Comparison of ENCODE assay signal across 1 cellular context in the genomic region with DNA sequence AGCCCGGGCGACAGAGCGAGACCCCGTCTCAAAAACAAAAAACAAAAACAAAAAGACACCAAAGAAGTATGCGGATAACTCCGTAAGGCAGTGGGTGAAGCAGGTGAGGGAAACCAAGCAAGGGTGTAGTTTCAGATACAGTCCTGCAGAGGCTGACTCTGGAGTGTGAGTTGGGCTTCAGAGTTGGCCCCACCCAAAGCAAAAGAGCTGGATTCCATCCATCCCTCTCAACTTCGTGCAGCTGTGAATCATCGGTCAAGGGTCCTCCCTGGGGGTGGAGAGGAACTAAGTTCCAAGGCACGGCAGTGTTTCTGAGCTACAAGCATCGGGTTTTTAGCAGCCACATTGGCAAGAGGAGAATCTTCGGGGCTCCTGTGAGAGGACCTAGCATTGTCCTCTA.
TF ChIP-seq lines count a peak whose summit lies in the region.

No MANE protein-coding gene starts in this region.

TF ChIP-seq in K562, 482 proteins besides CTCF, POLR2A, EP300 and RAD21 (continued from another document):
- TF ChIP-seq, protein P1, sequence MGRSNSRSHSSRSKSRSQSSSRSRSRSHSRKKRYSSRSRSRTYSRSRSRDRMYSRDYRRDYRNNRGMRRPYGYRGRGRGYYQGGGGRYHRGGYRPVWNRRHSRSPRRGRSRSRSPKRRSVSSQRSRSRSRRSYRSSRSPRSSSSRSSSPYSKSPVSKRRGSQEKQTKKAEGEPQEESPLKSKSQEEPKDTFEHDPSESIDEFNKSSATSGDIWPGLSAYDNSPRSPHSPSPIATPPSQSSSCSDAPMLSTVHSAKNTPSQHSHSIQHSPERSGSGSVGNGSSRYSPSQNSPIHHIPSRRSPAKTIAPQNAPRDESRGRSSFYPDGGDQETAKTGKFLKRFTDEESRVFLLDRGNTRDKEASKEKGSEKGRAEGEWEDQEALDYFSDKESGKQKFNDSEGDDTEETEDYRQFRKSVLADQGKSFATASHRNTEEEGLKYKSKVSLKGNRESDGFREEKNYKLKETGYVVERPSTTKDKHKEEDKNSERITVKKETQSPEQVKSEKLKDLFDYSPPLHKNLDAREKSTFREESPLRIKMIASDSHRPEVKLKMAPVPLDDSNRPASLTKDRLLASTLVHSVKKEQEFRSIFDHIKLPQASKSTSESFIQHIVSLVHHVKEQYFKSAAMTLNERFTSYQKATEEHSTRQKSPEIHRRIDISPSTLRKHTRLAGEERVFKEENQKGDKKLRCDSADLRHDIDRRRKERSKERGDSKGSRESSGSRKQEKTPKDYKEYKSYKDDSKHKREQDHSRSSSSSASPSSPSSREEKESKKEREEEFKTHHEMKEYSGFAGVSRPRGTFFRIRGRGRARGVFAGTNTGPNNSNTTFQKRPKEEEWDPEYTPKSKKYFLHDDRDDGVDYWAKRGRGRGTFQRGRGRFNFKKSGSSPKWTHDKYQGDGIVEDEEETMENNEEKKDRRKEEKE (IDR thresholded peaks at IDR 0.05; ENCODE audit: borderline replicate concordance in 1 of 2, control insufficient read depth in 1 of 2, low read depth in 2 of 2, low read length in 1 of 2): no peak
- no peak for TF ChIP-seq BRF1 (IDR thresholded peaks at IDR 0.05; ENCODE audit: borderline replicate concordance, extremely low read depth, insufficient read length)
- no peak for TF ChIP-seq ZNF707 (CRISPR knock-in tag; conservative IDR thresholded peaks at IDR 0.05)
- TF ChIP-seq, protein P2, sequence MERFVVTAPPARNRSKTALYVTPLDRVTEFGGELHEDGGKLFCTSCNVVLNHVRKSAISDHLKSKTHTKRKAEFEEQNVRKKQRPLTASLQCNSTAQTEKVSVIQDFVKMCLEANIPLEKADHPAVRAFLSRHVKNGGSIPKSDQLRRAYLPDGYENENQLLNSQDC (CRISPR knock-in tag; IDR thresholded peaks at IDR 0.05): no peak
- TF ChIP-seq RFX1 (IDR thresholded peaks at IDR 0.05): no peak
- TF ChIP-seq SMAD4 (CRISPR knock-in tag; conservative IDR thresholded peaks at IDR 0.05): no peak
- TF ChIP-seq BDP1 (IDR thresholded peaks at IDR 0.05; ENCODE audit: insufficient read depth, insufficient read length): no peak
- no peak for TF ChIP-seq NFE2 (IDR thresholded peaks at IDR 0.05; ENCODE audit: low read depth)
- TF ChIP-seq ETV5 (CRISPR knock-in tag; IDR thresholded peaks at IDR 0.05; ENCODE audit: low read depth): no peak
- TF ChIP-seq TSC22D4 (tag; IDR thresholded peaks at IDR 0.05): no peak
- no peak for TF ChIP-seq CBX8 (IDR thresholded peaks at IDR 0.05; ENCODE audit: borderline replicate concordance, extremely low read depth, low read depth, low read length, poor library complexity, severe bottlenecking)
- TF ChIP-seq ZNF354B (CRISPR knock-in tag; IDR thresholded peaks at IDR 0.05): no peak
